8 cellular contexts compared by ENCODE assay signal in genomic region chr6:148747145-148747492, GRCh38. TPM values are rescaled to one million over a fixed set of nuclear protein-coding genes. Genes with fewer than 3 reads are reported as not detected.
DNase-seq lines count a peak whose midpoint lies in the region; ATAC-seq and TF ChIP-seq lines count a peak whose summit lies in the region.

No MANE protein-coding gene starts in this region.

- H4K91ac ChIP-seq in IMR-90 (ENCODE audit: insufficient read depth, low read depth, low read length) = no peak overlapping the region

- H3K27me3 ChIP-seq in IMR-90 (ENCODE audit: control insufficient read depth, insufficient read depth, low read length) = no peaks in the 10 kb centered on the region
- no peaks in the 10 kb centered on the region for H3K27me3 ChIP-seq in adipocyte (replicated peaks; ENCODE audit: control insufficient read depth, insufficient read depth, low read length)

- CTCF ChIA-PET in IMR-90 (lab: Yijun Ruan, JAX) = interaction anchor here (1.5 kb wide), 1 partner anchor 13 kb away, joined by 4 read pairs; no protein-coding TSS in a partner anchor

- in situ Hi-C loops in IMR-90 (cut with MboI; ENCODE audit: low sequenced_read_pairs) = no loop called here

- no TSS peak for BruUV-seq in IMR-90 (replicated peaks; lab: Mats Ljungman, UMichigan)

- peak overlapping the region; percentile 27 for H2BK5ac ChIP-seq in IMR-90 (ENCODE audit: low read depth, low read length, poor library complexity, severe bottlenecking)

- POLR2A ChIA-PET in IMR-90 (lab: Charles Lee; ENCODE audit: unreplicated experiment) = no interaction called here

- WGBS in IMR-90 (ENCODE audit: extremely low coverage in 2 of 2, insufficient read length in 1 of 2), 2 experiments = 0% methylated on average over 27 of the region's 45 CpGs; no CpG with 5 or more reads in 1 of the 2 experiments

- H2AK5ac ChIP-seq in IMR-90 (ENCODE audit: low read depth, low read length) = no peak overlapping the region

- no peak for TF ChIP-seq CTCF in IMR-90 (conservative IDR thresholded peaks at IDR 0.05; ENCODE audit: low read depth, low read length)

- peaks cover 7% of the 10 kb centered on the region for H3K9me1 ChIP-seq in IMR-90 (ENCODE audit: insufficient read depth, low read length)

- H2AFZ ChIP-seq in IMR-90 (replicated peaks; ENCODE audit: low read length, poor library complexity) = peak overlapping the region; percentile 96

- no peak overlapping the region; the same call in 1 of the 2 replicates for H3K18ac ChIP-seq in IMR-90 (ENCODE audit: low read depth, low read length)

- H3K23ac ChIP-seq in IMR-90 (ENCODE audit: low read depth, low read length) = no peak overlapping the region

- no peak overlapping the region for H4K5ac ChIP-seq in IMR-90 (ENCODE audit: low read depth, low read length)

- no peak overlapping the region for H2BK120ac ChIP-seq in IMR-90 (ENCODE audit: low read depth, low read length)

- no peak overlapping the region for H4K8ac ChIP-seq in IMR-90 (ENCODE audit: low read depth in 2 of 2, low read length in 2 of 2)

- H3K56ac ChIP-seq in IMR-90 (ENCODE audit: extremely low read depth, insufficient read depth, low read length) = no peak overlapping the region

- H3K9ac ChIP-seq in IMR-90 (ENCODE audit: low read depth, low read length) (peak overlapping the region; percentile 71), adipocyte (ENCODE audit: low read length) (peak overlapping the region; percentile 86)

- H3K4me2 ChIP-seq in IMR-90 (ENCODE audit: low read depth, low read length) = peak overlapping the region; percentile 64

- H3K79me1 ChIP-seq in IMR-90 (ENCODE audit: low read depth in 1 of 2, low read length in 2 of 2) = peaks cover 15 to 35% of the 10 kb centered on the region in 2 experiments

- H3K14ac ChIP-seq in IMR-90 (replicated peaks; ENCODE audit: low read depth, low read length) = 0 out of 2 replicates have a peak overlapping the region, but pooled peaks have one; percentile 29

- no peak overlapping the region for H3K4ac ChIP-seq in IMR-90 (ENCODE audit: low read depth, low read length)

- H3K36me3 ChIP-seq in IMR-90 (ENCODE audit: control insufficient read depth, insufficient read depth, low read length) = no peaks in the 10 kb centered on the region
- H3K36me3 ChIP-seq in adipocyte (ENCODE audit: control insufficient read depth, insufficient read depth, low read length, severe bottlenecking) = no peaks in the 10 kb centered on the region

- peak; percentile 75 for DNase-seq in activated effector memory CD4-positive, alpha-beta T cell treated with anti-CD3 and anti-CD28 coated beads, Interleukin-2, amount 50 U/mL, for 16 hours
- no peak for DNase-seq in activated effector memory CD4-positive, alpha-beta T cell treated with Interleukin-2 at 50 U/mL for 16 hours
- peak; percentile 42 for DNase-seq in IMR-90
- no peak for DNase-seq in adipocyte (ENCODE audit: low read depth)
- peak; percentile 70 for DNase-seq in left ventricle myocardium superior
- peak in 8 of 10 donors; percentile 22 to 84 (median 32) for DNase-seq in posterior cingulate gyrus
- no peak for DNase-seq in mesenteric fat pad (ENCODE audit: low spot score)

- H3K4me3 ChIP-seq in IMR-90 (ENCODE audit: insufficient read depth, low read depth, low read length) = peak overlapping the region; percentile 87
- H3K4me3 ChIP-seq in adipocyte (ENCODE audit: low read length) = peak overlapping the region; percentile 85

- peak overlapping the region; percentile 90 for H3K27ac ChIP-seq in IMR-90 (ENCODE audit: insufficient read depth, low read length)

- no peak for TF ChIP-seq RAD21 in IMR-90 (IDR thresholded peaks at IDR 0.05; ENCODE audit: low read length)

- H2AK9ac ChIP-seq in IMR-90 (replicated peaks; ENCODE audit: low read depth, low read length, poor library complexity) = peak overlapping the region; percentile 38

- no peak overlapping the region for H2BK20ac ChIP-seq in IMR-90 (ENCODE audit: low read depth, low read length)

- no peak overlapping the region for H2BK15ac ChIP-seq in IMR-90 (ENCODE audit: low read depth, low read length)

- no peak for TF ChIP-seq POLR2A in IMR-90 (IDR thresholded peaks at IDR 0.05; ENCODE audit: low read depth, low read length)

- H4K20me1 ChIP-seq in IMR-90 (ENCODE audit: insufficient read depth, low read length) = peaks cover 20% of the 10 kb centered on the region

- H3K4me1 ChIP-seq in IMR-90 (ENCODE audit: control insufficient read depth, insufficient read depth, low read length) (peaks cover 4% of the 10 kb centered on the region), adipocyte (ENCODE audit: control insufficient read depth, insufficient read depth, low read length) (peaks cover 16% of the 10 kb centered on the region)

- intact Hi-C loops in IMR-90 (cut with micrococcal nuclease) (loop anchor here (5.0 kb wide), 2 partner anchors 110 to 335 kb away; no protein-coding TSS in a partner anchor), left ventricle myocardium superior (cut with micrococcal nuclease) (loop anchor here (5.0 kb wide), 1 partner anchor 200 kb away; no protein-coding TSS in a partner anchor), posterior cingulate gyrus (cut with DNase I) (loop anchor here (5.0 kb wide), 2 partner anchors 170 to 200 kb away; no protein-coding TSS in a partner anchor)

- peak; percentile 61 for ATAC-seq in IMR-90 (ENCODE audit: low read depth)
- ATAC-seq in left ventricle myocardium superior = peak; percentile 54
- ATAC-seq in GM18520 (IDR thresholded peaks at IDR 0.05; ENCODE audit: unreplicated experiment) = no peak

- H3K9me3 ChIP-seq in IMR-90 (ENCODE audit: control insufficient read depth, insufficient read depth, low read length) (no peaks in the 10 kb centered on the region), adipocyte (ENCODE audit: control insufficient read depth, low read length) (no peaks in the 10 kb centered on the region)

- dilution Hi-C loops in IMR-90 (cut with HindIII; ENCODE audit: low sequenced_read_pairs, unreplicated experiment) = no loop called here

TF ChIP-seq in IMR-90, 13 proteins besides CTCF, POLR2A, EP300 and RAD21:
- TF ChIP-seq SMC3 (IDR thresholded peaks at IDR 0.05; ENCODE audit: low read depth, low read length) = no peak
- peak; percentile 52; the same call in 1 of the 2 replicates for TF ChIP-seq BHLHE40 (IDR thresholded peaks at IDR 0.05; ENCODE audit: low read depth, low read length)

RNA-seq across cellular contexts. Expression of gene UST, which starts 0.3 kb away (rescaled TPM):
- 13.8 and 14.4 TPM in 2 replicates for total RNA-seq in IMR-90 (2012; rRNA removed)
- 6.6 and 7.7 TPM in 2 replicates for polyA plus RNA-seq in IMR-90 (2012; rRNA removed)
- 2.8 and 5.4 TPM in 2 replicates for polyA plus RNA-seq in IMR-90 (2012; cell fraction: cytosol; rRNA removed)
- 1.2 and 5.5 TPM in 2 replicates for polyA plus RNA-seq in IMR-90 (2012; cell fraction: nucleus; rRNA removed; ENCODE audit: low replicate concordance)
- total RNA-seq in left ventricle myocardium superior = 3.4 TPM
- 5.2 TPM for total RNA-seq in mesenteric fat pad

Comparison
In these comparisons a context has a peak if more than half of its experiments do, and no peak if none do; other contexts are left out.
1. DNase-seq: peak in activated effector memory CD4-positive, alpha-beta T cell treated with anti-CD3 and anti-CD28 coated beads, Interleukin-2, amount 50 U/mL, for 16 hours (single experiment), IMR-90 (single experiment), left ventricle myocardium superior (single experiment) and posterior cingulate gyrus (8 of 10); none in activated effector memory CD4-positive, alpha-beta T cell treated with Interleukin-2 at 50 U/mL for 16 hours (single experiment), adipocyte (single experiment) and mesenteric fat pad (single experiment).